Comparison of ENCODE assay signal across 1 cellular context in genomic region chr16:67872631-67873434, GRCh38.
A peak's percentile ranks its signal among the peaks of the same experiment; 100 is the strongest.
TF ChIP-seq lines count a peak whose summit lies in the region.

TSS of gene EDC4 (plus strand) at chr16:67873052. CDS start at chr16:67873262, 210 bp downstream.

TF ChIP-seq in HepG2, 621 proteins besides CTCF, POLR2A, EP300 and RAD21 (continued from another document and continues in another):
- TF ChIP-seq ZNF407 (CRISPR knock-in tag; IDR thresholded peaks at IDR 0.05; ENCODE audit: not compliant biosample characterization): peak; percentile 81
- TF ChIP-seq MXI1 (IDR thresholded peaks at IDR 0.05; ENCODE audit: borderline replicate concordance, low read depth, low read length): peak; percentile 77; the same call in 1 of the 3 replicates
- TF ChIP-seq FOSL2 (CRISPR knock-in tag; IDR thresholded peaks at IDR 0.05): peak; percentile 65
- TF ChIP-seq ZNF33B (CRISPR knock-in tag; IDR thresholded peaks at IDR 0.05): peak; percentile 92
- 0 out of 2 replicates have a peak, but pooled peaks have one; percentile 57 for TF ChIP-seq ZNF557 (CRISPR knock-in tag; IDR thresholded peaks at IDR 0.05)
- TF ChIP-seq FOXP4 (CRISPR knock-in tag; IDR thresholded peaks at IDR 0.05): peak; percentile 61
- no peak for TF ChIP-seq ZFYVE20 (CRISPR knock-in tag; IDR thresholded peaks at IDR 0.05; ENCODE audit: borderline replicate concordance, low read depth)
- peak; percentile 92 for TF ChIP-seq ZBED4 (CRISPR knock-in tag; IDR thresholded peaks at IDR 0.05; ENCODE audit: borderline replicate concordance)
- TF ChIP-seq ZNF235 (CRISPR knock-in tag; IDR thresholded peaks at IDR 0.05; ENCODE audit: borderline replicate concordance): peak; percentile 84; the same call in 1 of the 2 replicates
- TF ChIP-seq RFX1 (IDR thresholded peaks at IDR 0.05): no peak
- TF ChIP-seq ZNF292 (CRISPR knock-in tag; IDR thresholded peaks at IDR 0.05; ENCODE audit: borderline replicate concordance, low read depth): no peak; the same call in 1 of the 2 replicates
- peak; percentile 76 for TF ChIP-seq IKZF4 (CRISPR knock-in tag; IDR thresholded peaks at IDR 0.05; ENCODE audit: borderline replicate concordance, low read depth, not compliant biosample characterization)
- TF ChIP-seq MEIS1 (CRISPR knock-in tag; IDR thresholded peaks at IDR 0.05; ENCODE audit: borderline replicate concordance): no peak
- 0 out of 2 replicates have a peak, but pooled peaks have one; percentile 58 for TF ChIP-seq PRDM4 (CRISPR knock-in tag; IDR thresholded peaks at IDR 0.05; ENCODE audit: borderline replicate concordance)
- peak; percentile 38; the same call in 1 of the 2 replicates for TF ChIP-seq ZNF546 (CRISPR knock-in tag; conservative IDR thresholded peaks at IDR 0.05)
- TF ChIP-seq HIVEP1 (CRISPR knock-in tag; IDR thresholded peaks at IDR 0.05): no peak
- TF ChIP-seq ZC3H13 (CRISPR knock-in tag; IDR thresholded peaks at IDR 0.05): peak; percentile 96
- TF ChIP-seq TIGD3 (CRISPR knock-in tag; IDR thresholded peaks at IDR 0.05; ENCODE audit: borderline replicate concordance): no peak
- peak; percentile 80 for TF ChIP-seq HOXA3 (CRISPR knock-in tag; IDR thresholded peaks at IDR 0.05)
- TF ChIP-seq SETDB1 (CRISPR knock-in tag; IDR thresholded peaks at IDR 0.05; ENCODE audit: borderline replicate concordance): no peak
- TF ChIP-seq NCOA1 (CRISPR knock-in tag; IDR thresholded peaks at IDR 0.05): peak; percentile 94
- no peak for TF ChIP-seq MNT (IDR thresholded peaks at IDR 0.05)
- peak; percentile 95 for TF ChIP-seq ZFY (CRISPR knock-in tag; IDR thresholded peaks at IDR 0.05)
- peak; percentile 96 for TF ChIP-seq SMAD3 (CRISPR knock-in tag; IDR thresholded peaks at IDR 0.05)
- peak; percentile 44 for TF ChIP-seq MAFF (IDR thresholded peaks at IDR 0.05; ENCODE audit: low read depth, low read length)
- peak; percentile 85; the same call in 1 of the 2 replicates for TF ChIP-seq ZNF780A (CRISPR knock-in tag; IDR thresholded peaks at IDR 0.05)
- peak; percentile 57; the same call in 1 of the 2 replicates for TF ChIP-seq ATF3 (CRISPR knock-in tag; IDR thresholded peaks at IDR 0.05)
- TF ChIP-seq ZBTB1 (CRISPR knock-in tag; IDR thresholded peaks at IDR 0.05; ENCODE audit: borderline replicate concordance): no peak
- peak; percentile 86; the same call in 1 of the 2 replicates for TF ChIP-seq ZNF784 (CRISPR knock-in tag; IDR thresholded peaks at IDR 0.05; ENCODE audit: borderline replicate concordance)
- TF ChIP-seq ZNF101 (CRISPR knock-in tag; IDR thresholded peaks at IDR 0.05; ENCODE audit: borderline replicate concordance, low read depth): no peak
- peak; percentile 48; the same call in 1 of the 2 replicates for TF ChIP-seq ZNF263 (CRISPR knock-in tag; IDR thresholded peaks at IDR 0.05)
- no peak for TF ChIP-seq ELK4 (CRISPR knock-in tag; IDR thresholded peaks at IDR 0.05; ENCODE audit: borderline replicate concordance)
- TF ChIP-seq SRSF4 (IDR thresholded peaks at IDR 0.05; ENCODE audit: low read depth, low read length, poor library complexity, severe bottlenecking): peak; percentile 55
- 0 out of 2 replicates have a peak, but pooled peaks have one; percentile 64 for TF ChIP-seq ZNF672 (CRISPR knock-in tag; IDR thresholded peaks at IDR 0.05)
- no peak for TF ChIP-seq ZNF382 (CRISPR knock-in tag; IDR thresholded peaks at IDR 0.05; ENCODE audit: borderline replicate concordance)
